Comparison of ENCODE assay signal across 1 cellular context in the genomic region with DNA sequence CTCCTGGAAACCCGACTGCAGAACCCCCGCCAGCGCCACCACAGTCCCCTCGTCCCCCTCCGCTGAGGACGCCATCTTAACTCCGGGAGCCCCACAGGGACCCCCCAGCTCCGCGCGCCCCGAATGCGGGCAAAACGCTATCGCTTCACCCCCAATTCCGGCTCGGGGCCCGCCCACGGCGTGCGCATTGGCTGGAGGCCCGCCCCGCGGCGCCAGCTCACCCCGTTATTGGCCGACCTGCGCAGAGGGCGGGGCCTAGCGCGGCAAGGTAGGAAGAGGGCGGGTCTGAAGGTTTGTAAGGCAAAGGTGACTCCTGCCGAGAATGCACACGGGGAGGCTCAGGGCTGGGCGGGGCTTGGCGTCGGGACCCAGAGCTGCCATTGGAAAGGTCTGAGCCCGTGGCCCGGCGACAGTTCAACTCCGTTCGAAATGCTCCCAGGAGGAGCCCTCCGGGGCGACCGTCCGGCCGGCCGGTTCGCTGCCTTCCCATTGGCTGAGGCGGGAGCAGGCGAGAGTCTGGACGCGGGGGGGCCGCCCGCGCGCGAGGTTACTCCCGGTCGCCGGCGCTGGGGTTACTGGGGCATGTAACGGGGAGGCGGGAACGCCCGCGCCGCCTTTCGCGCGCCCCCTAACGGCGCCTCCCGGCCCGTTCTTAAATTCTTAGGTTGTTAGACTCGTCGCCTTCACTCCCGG.
TF ChIP-seq lines count a peak whose summit lies in the region.

LPCAT3 (minus strand) TSS at position 127 of the 693 bp plus-strand sequence; CDS start at position 75, 52 bp downstream.

TF ChIP-seq in K562, 482 proteins besides CTCF, POLR2A, EP300 and RAD21 (continued from another document):
- TF ChIP-seq, protein P1, sequence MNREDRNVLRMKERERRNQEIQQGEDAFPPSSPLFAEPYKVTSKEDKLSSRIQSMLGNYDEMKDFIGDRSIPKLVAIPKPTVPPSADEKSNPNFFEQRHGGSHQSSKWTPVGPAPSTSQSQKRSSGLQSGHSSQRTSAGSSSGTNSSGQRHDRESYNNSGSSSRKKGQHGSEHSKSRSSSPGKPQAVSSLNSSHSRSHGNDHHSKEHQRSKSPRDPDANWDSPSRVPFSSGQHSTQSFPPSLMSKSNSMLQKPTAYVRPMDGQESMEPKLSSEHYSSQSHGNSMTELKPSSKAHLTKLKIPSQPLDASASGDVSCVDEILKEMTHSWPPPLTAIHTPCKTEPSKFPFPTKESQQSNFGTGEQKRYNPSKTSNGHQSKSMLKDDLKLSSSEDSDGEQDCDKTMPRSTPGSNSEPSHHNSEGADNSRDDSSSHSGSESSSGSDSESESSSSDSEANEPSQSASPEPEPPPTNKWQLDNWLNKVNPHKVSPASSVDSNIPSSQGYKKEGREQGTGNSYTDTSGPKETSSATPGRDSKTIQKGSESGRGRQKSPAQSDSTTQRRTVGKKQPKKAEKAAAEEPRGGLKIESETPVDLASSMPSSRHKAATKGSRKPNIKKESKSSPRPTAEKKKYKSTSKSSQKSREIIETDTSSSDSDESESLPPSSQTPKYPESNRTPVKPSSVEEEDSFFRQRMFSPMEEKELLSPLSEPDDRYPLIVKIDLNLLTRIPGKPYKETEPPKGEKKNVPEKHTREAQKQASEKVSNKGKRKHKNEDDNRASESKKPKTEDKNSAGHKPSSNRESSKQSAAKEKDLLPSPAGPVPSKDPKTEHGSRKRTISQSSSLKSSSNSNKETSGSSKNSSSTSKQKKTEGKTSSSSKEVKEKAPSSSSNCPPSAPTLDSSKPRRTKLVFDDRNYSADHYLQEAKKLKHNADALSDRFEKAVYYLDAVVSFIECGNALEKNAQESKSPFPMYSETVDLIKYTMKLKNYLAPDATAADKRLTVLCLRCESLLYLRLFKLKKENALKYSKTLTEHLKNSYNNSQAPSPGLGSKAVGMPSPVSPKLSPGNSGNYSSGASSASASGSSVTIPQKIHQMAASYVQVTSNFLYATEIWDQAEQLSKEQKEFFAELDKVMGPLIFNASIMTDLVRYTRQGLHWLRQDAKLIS (CRISPR knock-in tag; IDR thresholded peaks at IDR 0.05), result no peak
- TF ChIP-seq CBFB (CRISPR knock-in tag; IDR thresholded peaks at IDR 0.05) (no peak), HDAC3 (IDR thresholded peaks at IDR 0.05; ENCODE audit: borderline replicate concordance, partially characterized antibody) (peak; percentile 86), HNRNPUL1 (IDR thresholded peaks at IDR 0.05; ENCODE audit: low read length) (no peak), ZBTB17 (CRISPR knock-in tag; IDR thresholded peaks at IDR 0.05) (no peak), RFX5 (IDR thresholded peaks at IDR 0.05; ENCODE audit: low read depth, low read length) (peak; percentile 21; the same call in 1 of the 2 replicates), MYC (IDR thresholded peaks at IDR 0.05; ENCODE audit: low read depth, low read length) (peak; percentile 42), MYC (CRISPR knock-in tag; IDR thresholded peaks at IDR 0.05; ENCODE audit: borderline replicate concordance, low read depth) (no peak), MCM5 (IDR thresholded peaks at IDR 0.05; ENCODE audit: low read depth) (no peak), SUPT5H (IDR thresholded peaks at IDR 0.05) (peak; percentile 58; the same call in 1 of the 2 replicates), SMC3 (conservative IDR thresholded peaks at IDR 0.05; ENCODE audit: insufficient read depth, low read depth, low read length) (0 out of 2 replicates have a peak, but pooled peaks have one; percentile 24)
- TF ChIP-seq, protein P2, sequence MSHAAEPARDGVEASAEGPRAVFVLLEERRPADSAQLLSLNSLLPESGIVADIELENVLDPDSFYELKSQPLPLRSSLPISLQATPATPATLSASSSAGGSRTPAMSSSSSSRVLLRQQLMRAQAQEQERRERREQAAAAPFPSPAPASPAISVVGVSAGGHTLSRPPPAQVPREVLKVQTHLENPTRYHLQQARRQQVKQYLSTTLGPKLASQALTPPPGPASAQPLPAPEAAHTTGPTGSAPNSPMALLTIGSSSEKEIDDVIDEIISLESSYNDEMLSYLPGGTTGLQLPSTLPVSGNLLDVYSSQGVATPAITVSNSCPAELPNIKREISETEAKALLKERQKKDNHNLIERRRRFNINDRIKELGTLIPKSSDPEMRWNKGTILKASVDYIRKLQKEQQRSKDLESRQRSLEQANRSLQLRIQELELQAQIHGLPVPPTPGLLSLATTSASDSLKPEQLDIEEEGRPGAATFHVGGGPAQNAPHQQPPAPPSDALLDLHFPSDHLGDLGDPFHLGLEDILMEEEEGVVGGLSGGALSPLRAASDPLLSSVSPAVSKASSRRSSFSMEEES (CRISPR knock-in tag; IDR thresholded peaks at IDR 0.05), result no peak
- TF ChIP-seq, protein P3, sequence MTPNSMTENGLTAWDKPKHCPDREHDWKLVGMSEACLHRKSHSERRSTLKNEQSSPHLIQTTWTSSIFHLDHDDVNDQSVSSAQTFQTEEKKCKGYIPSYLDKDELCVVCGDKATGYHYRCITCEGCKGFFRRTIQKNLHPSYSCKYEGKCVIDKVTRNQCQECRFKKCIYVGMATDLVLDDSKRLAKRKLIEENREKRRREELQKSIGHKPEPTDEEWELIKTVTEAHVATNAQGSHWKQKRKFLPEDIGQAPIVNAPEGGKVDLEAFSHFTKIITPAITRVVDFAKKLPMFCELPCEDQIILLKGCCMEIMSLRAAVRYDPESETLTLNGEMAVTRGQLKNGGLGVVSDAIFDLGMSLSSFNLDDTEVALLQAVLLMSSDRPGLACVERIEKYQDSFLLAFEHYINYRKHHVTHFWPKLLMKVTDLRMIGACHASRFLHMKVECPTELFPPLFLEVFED (CRISPR knock-in tag; conservative IDR thresholded peaks at IDR 0.05), result no peak
